10 cellular contexts compared by ENCODE assay signal in genomic region chr5:55175781-55176175, GRCh38. TPM values are rescaled to one million over a fixed set of nuclear protein-coding genes. Genes with fewer than 3 reads are reported as not detected.
A peak's percentile ranks its signal among the peaks of the same experiment; 100 is the strongest.
DNase-seq lines count a peak whose midpoint lies in the region; ATAC-seq and TF ChIP-seq lines count a peak whose summit lies in the region.
"Had no signal": no experiment of that assay in that cellular context is flagged by ENCODE, and none has a peak within 500 bp of the region (broad histone marks: within the 10 kb centered on the region; RNA-seq: fewer than 3 reads in every experiment).

No MANE protein-coding gene starts in this region.

- H3K36me3 Mint-ChIP-seq in activated T-cell treated with anti-CD3 and anti-CD28 coated beads, Interleukin-2, amount 50 U/mL, for 72 hours (ENCODE audit: insufficient read depth in 2 of 2): no peaks in the 10 kb centered on the region
- no peaks in the 10 kb centered on the region for H3K36me3 Mint-ChIP-seq in activated T-cell treated with anti-CD3 and anti-CD28 coated beads, Interleukin-2, amount 50 U/mL, for 4 hours (ENCODE audit: insufficient read depth)
- no peaks in the 10 kb centered on the region for H3K36me3 Mint-ChIP-seq in activated naive CD8-positive, alpha-beta T cell treated with anti-CD3 and anti-CD28 coated beads, Interleukin-2, amount 50 U/mL, for 24 hours (ENCODE audit: low read depth)

- peak overlapping the region; percentile 14 for H3K4me3 ChIP-seq in kidney epithelial cell (ENCODE audit: low read depth, low read length)
- peak overlapping the region; percentile 57 for H3K4me3 ChIP-seq in thoracic aorta

- peaks cover 15% of the 10 kb centered on the region for H3K27me3 ChIP-seq in kidney epithelial cell (ENCODE audit: control insufficient read depth, insufficient read depth, low read length)
- peaks cover 43% of the 10 kb centered on the region for H3K27me3 ChIP-seq in thoracic aorta (replicated peaks; ENCODE audit: insufficient read depth)

- H3K4me1 Mint-ChIP-seq in activated T-cell treated with anti-CD3 and anti-CD28 coated beads, Interleukin-2, amount 50 U/mL, for 72 hours (ENCODE audit: low read depth): peaks cover 40% of the 10 kb centered on the region
- H3K4me1 Mint-ChIP-seq in activated T-cell treated with anti-CD3 and anti-CD28 coated beads, Interleukin-2, amount 50 U/mL, for 4 hours (ENCODE audit: low read depth): peaks cover 31% of the 10 kb centered on the region
- peaks cover 45% of the 10 kb centered on the region for H3K4me1 Mint-ChIP-seq in activated naive CD8-positive, alpha-beta T cell treated with anti-CD3 and anti-CD28 coated beads, Interleukin-2, amount 50 U/mL, for 24 hours

- H3K9me3 ChIP-seq in thoracic aorta: no peaks in the 10 kb centered on the region
- H3K9me3 ChIP-seq: left lung had no signal

- peak overlapping the region; percentile 79 to 83 for H3K4me3 Mint-ChIP-seq in activated T-cell treated with anti-CD3 and anti-CD28 coated beads, Interleukin-2, amount 50 U/mL, for 72 hours
- no peak overlapping the region for H3K4me3 Mint-ChIP-seq in activated T-cell treated with anti-CD3 and anti-CD28 coated beads, Interleukin-2, amount 50 U/mL, for 4 hours
- H3K4me3 Mint-ChIP-seq in activated naive CD8-positive, alpha-beta T cell treated with anti-CD3 and anti-CD28 coated beads, Interleukin-2, amount 50 U/mL, for 24 hours: peak overlapping the region; percentile 57

- H3K27ac Mint-ChIP-seq in activated T-cell treated with anti-CD3 and anti-CD28 coated beads, Interleukin-2, amount 50 U/mL, for 72 hours: no peak overlapping the region
- no peak overlapping the region for H3K27ac Mint-ChIP-seq in activated naive CD8-positive, alpha-beta T cell treated with anti-CD3 and anti-CD28 coated beads, Interleukin-2, amount 50 U/mL, for 24 hours

- H3K27me3 Mint-ChIP-seq in activated T-cell treated with anti-CD3 and anti-CD28 coated beads, Interleukin-2, amount 50 U/mL, for 72 hours (ENCODE audit: low read depth): peaks cover 92% of the 10 kb centered on the region
- H3K27me3 Mint-ChIP-seq in activated T-cell treated with anti-CD3 and anti-CD28 coated beads, Interleukin-2, amount 50 U/mL, for 4 hours (ENCODE audit: low read depth): peaks cover 75% of the 10 kb centered on the region
- H3K27me3 Mint-ChIP-seq in activated naive CD8-positive, alpha-beta T cell treated with anti-CD3 and anti-CD28 coated beads, Interleukin-2, amount 50 U/mL, for 24 hours: peaks cover 83% of the 10 kb centered on the region

- TF ChIP-seq CTCF in kidney epithelial cell (IDR thresholded peaks at IDR 0.05; ENCODE audit: insufficient read depth, low read length, poor library complexity, severe bottlenecking) (no peak), thoracic aorta (IDR thresholded peaks at IDR 0.05) (no peak)

- H3K4me1 ChIP-seq in thoracic aorta (ENCODE audit: control insufficient read depth in 1 of 2, low read depth in 2 of 2): peaks cover 15 to 26% of the 10 kb centered on the region in 2 donors

- no peaks in the 10 kb centered on the region for H3K9me3 Mint-ChIP-seq in activated T-cell treated with anti-CD3 and anti-CD28 coated beads, Interleukin-2, amount 50 U/mL, for 72 hours
- H3K9me3 Mint-ChIP-seq in activated T-cell treated with anti-CD3 and anti-CD28 coated beads, Interleukin-2, amount 50 U/mL, for 4 hours: no peaks in the 10 kb centered on the region
- H3K9me3 Mint-ChIP-seq in activated naive CD8-positive, alpha-beta T cell treated with anti-CD3 and anti-CD28 coated beads, Interleukin-2, amount 50 U/mL, for 24 hours: no peaks in the 10 kb centered on the region

- DNase-seq in activated T-cell treated with anti-CD3 and anti-CD28 coated beads, Interleukin-2, amount 50 U/mL, for 72 hours: no peak
- no peak for DNase-seq in activated T-cell treated with anti-CD3 and anti-CD28 coated beads, Interleukin-2, amount 50 U/mL, for 4 hours
- DNase-seq in activated naive CD8-positive, alpha-beta T cell treated with anti-CD3 and anti-CD28 coated beads, Interleukin-2, amount 50 U/mL, for 24 hours: no peak
- DNase-seq in kidney epithelial cell (ENCODE audit: low read depth) (no peak), thoracic aorta (ENCODE audit: low spot score) (no peak)
- no peak for DNase-seq in effector CD4-positive, alpha-beta T cell
- no peak for DNase-seq in activated CD8-positive, alpha-beta memory T cell treated with anti-CD3 and anti-CD28 coated beads for 24 hours
- DNase-seq: brain microvascular endothelial cell had no signal

- H3K36me3 ChIP-seq in kidney epithelial cell (ENCODE audit: control insufficient read depth, insufficient read depth, low read length): no peaks in the 10 kb centered on the region
- H3K36me3 ChIP-seq in thoracic aorta: no peaks in the 10 kb centered on the region
- H3K36me3 ChIP-seq: brain microvascular endothelial cell, left lung had no signal

- H3K27ac ChIP-seq in thoracic aorta: no peak overlapping the region
- H3K27ac ChIP-seq: brain microvascular endothelial cell, left lung had no signal

- no peak for ATAC-seq in activated T-cell treated with anti-CD3 and anti-CD28 coated beads, Interleukin-2, amount 50 U/mL, for 72 hours (replicated peaks in 1 of 2)
- ATAC-seq in activated T-cell treated with anti-CD3 and anti-CD28 coated beads, Interleukin-2, amount 50 U/mL, for 4 hours: no peak
- ATAC-seq in activated naive CD8-positive, alpha-beta T cell treated with anti-CD3 and anti-CD28 coated beads, Interleukin-2, amount 50 U/mL, for 24 hours: no peak
- ATAC-seq in thoracic aorta (ENCODE audit: insufficient number of reproducible peaks, low FRiP score, low read depth) (no peak), HG03439 (IDR thresholded peaks at IDR 0.05; ENCODE audit: unreplicated experiment) (no peak)

RNA-seq across cellular contexts. Expression of gene CDC20B, which starts 2.8 kb away (rescaled TPM):
- under 1 TPM; 0.07 to 0.10 TPM for total RNA-seq in activated T-cell treated with anti-CD3 and anti-CD28 coated beads, Interleukin-2, amount 50 U/mL, for 72 hours
- under 1 TPM in 2 of 3 donors, not detected in 1; 0.11 to 0.16 TPM for total RNA-seq in activated T-cell treated with anti-CD3 and anti-CD28 coated beads, Interleukin-2, amount 50 U/mL, for 4 hours
- total RNA-seq in kidney epithelial cell: 0.27 TPM in 1 of 2 replicates, not detected in the other
- not detected for total RNA-seq in thoracic aorta
- total RNA-seq: left lung had no signal

RNA-seq across cellular contexts. Expression of gene GPX8, which starts 15.8 kb away (rescaled TPM):
- total RNA-seq in activated T-cell treated with anti-CD3 and anti-CD28 coated beads, Interleukin-2, amount 50 U/mL, for 72 hours: not detected
- under 1 TPM; 0.08 to 0.40 (median 0.16) TPM for total RNA-seq in activated T-cell treated with anti-CD3 and anti-CD28 coated beads, Interleukin-2, amount 50 U/mL, for 4 hours
- total RNA-seq in kidney epithelial cell: 42.5 and 59.0 TPM in 2 replicates
- 10 to 100 TPM; 39.2 to 52.8 TPM for total RNA-seq in thoracic aorta

RNA-seq across cellular contexts. Expression of gene MCIDAS, which starts 51.3 kb away (rescaled TPM):
- under 1 TPM in 1 of 2 donors, not detected in 1; 0.48 TPM for total RNA-seq in activated T-cell treated with anti-CD3 and anti-CD28 coated beads, Interleukin-2, amount 50 U/mL, for 72 hours
- not detected for total RNA-seq in activated T-cell treated with anti-CD3 and anti-CD28 coated beads, Interleukin-2, amount 50 U/mL, for 4 hours
- not detected in 2 replicates for total RNA-seq in kidney epithelial cell
- not detected for total RNA-seq in thoracic aorta
- total RNA-seq: left lung had no signal

RNA-seq across cellular contexts. Expression of gene CCNO, which starts 57.6 kb away (rescaled TPM):
- under 1 TPM in 1 of 2 donors, not detected in 1; 0.19 TPM for total RNA-seq in activated T-cell treated with anti-CD3 and anti-CD28 coated beads, Interleukin-2, amount 50 U/mL, for 72 hours
- not detected for total RNA-seq in activated T-cell treated with anti-CD3 and anti-CD28 coated beads, Interleukin-2, amount 50 U/mL, for 4 hours
- 1.3 and 3.9 TPM in 2 replicates for total RNA-seq in kidney epithelial cell
- total RNA-seq in thoracic aorta: under 1 TPM; 0.35 to 0.95 TPM

Comparison
In these comparisons a context has a peak if more than half of its experiments do, and no peak if none do; other contexts are left out.
1. RNA of gene GPX8, which starts 15.8 kb away (total RNA-seq): 42.5 to 59.0 TPM in kidney epithelial cell and 39.2 to 52.8 TPM in thoracic aorta; 0.08 to 0.40 TPM in activated T-cell treated with anti-CD3 and anti-CD28 coated beads, Interleukin-2, amount 50 U/mL, for 4 hours and not detected in activated T-cell treated with anti-CD3 and anti-CD28 coated beads, Interleukin-2, amount 50 U/mL, for 72 hours; every median in the first group is over 10 times any median in the second.